In the genomic region with DNA sequence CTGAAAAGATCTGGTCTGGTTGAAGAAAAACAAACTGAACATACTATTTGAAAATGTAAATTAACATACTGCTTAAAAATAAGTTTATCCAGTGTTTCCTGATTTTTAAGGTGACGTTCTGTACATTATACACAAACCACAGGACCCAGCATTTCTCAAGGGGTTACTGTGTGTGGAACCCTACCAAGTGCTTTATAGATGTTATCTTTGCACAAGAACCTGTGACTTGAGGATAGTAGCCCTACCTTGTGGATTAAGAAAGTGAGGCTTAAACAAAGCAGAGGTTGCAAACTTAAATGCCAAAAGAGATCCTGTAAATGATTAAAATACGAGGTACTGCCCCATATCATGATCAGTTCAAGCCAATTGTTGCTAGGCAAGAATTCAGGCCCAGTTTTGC, we compare ENCODE assay signal across 9 cellular contexts. TPM values are rescaled to one million over a fixed set of nuclear protein-coding genes. Genes with fewer than 3 reads are reported as not detected.
A peak's percentile ranks its signal among the peaks of the same experiment; 100 is the strongest.
DNase-seq lines count a peak whose midpoint lies in the region; FAIRE-seq and TF ChIP-seq lines count a peak whose summit lies in the region.
"Had no signal": no experiment of that assay in that cellular context is flagged by ENCODE, and none has a peak within 500 bp of the region (broad histone marks: within the 10 kb centered on the region; RNA-seq: fewer than 3 reads in every experiment).

No MANE protein-coding gene starts in this region.

- DNase-seq in activated CD4-positive, alpha-beta T cell treated with anti-CD3 and anti-CD28 coated beads, Interleukin-2, amount 10 ng/mL, durations not matched to agents 24 days and 14 days, result no peak
- DNase-seq in activated CD4-positive, alpha-beta T cell treated with anti-CD3 and anti-CD28 coated beads, Interleukin-2, amount 50 U/mL, for 48 hours, result no peak
- DNase-seq in astrocyte of the cerebellum (ENCODE audit: low read depth), result no peak
- no peak for DNase-seq in suprapubic skin (ENCODE audit: low spot score in 2 of 2)
- DNase-seq in H7, result no peak
- DNase-seq in urothelium cell line (ENCODE audit: low spot score), result no peak
- no peak for DNase-seq in cerebellar cortex (ENCODE audit: low spot score)
- DNase-seq: stimulated activated CD4-positive, alpha-beta T cell treated with anti-CD3 and anti-CD28 coated beads, Interleukin-4, amount 100 ng/mL, for 24 hours had no signal

- H3K4me3 Mint-ChIP-seq in activated CD4-positive, alpha-beta T cell treated with anti-CD3 and anti-CD28 coated beads, Interleukin-2, amount 10 ng/mL, durations not matched to agents 24 days and 14 days, result peak overlapping the region; percentile 97

- H3K4me3 ChIP-seq in astrocyte of the cerebellum (ENCODE audit: low read depth, low read length), result peak overlapping the region; percentile 94
- H3K4me3 ChIP-seq in liver (ENCODE audit: low read depth in 1 of 3, low read length in 3 of 3), result peak overlapping the region; percentile 88 to 100 (median 89)
- H3K4me3 ChIP-seq in suprapubic skin, result peak overlapping the region; percentile 98
- no peak overlapping the region for H3K4me3 ChIP-seq in H7 (ENCODE audit: insufficient read depth, low read depth, low read length)

- no peak for FAIRE-seq in urothelium cell line (lab: Jason Lieb, UNC)

- TF ChIP-seq EP300 in suprapubic skin (IDR thresholded peaks at IDR 0.05), result no peak

- H3K36me3 Mint-ChIP-seq in activated CD4-positive, alpha-beta T cell treated with anti-CD3 and anti-CD28 coated beads, Interleukin-2, amount 10 ng/mL, durations not matched to agents 24 days and 14 days (ENCODE audit: low read depth), result peaks cover 20% of the 10 kb centered on the region

- TF ChIP-seq POLR2A in suprapubic skin (IDR thresholded peaks at IDR 0.05), result no peak

- no peaks in the 10 kb centered on the region for H3K9me3 Mint-ChIP-seq in activated CD4-positive, alpha-beta T cell treated with anti-CD3 and anti-CD28 coated beads, Interleukin-2, amount 10 ng/mL, durations not matched to agents 24 days and 14 days

- H3K27me3 ChIP-seq in liver (ENCODE audit: control insufficient read depth in 4 of 4, insufficient read depth in 4 of 4, low read length in 3 of 4), result no peaks in the 10 kb centered on the region
- no peaks in the 10 kb centered on the region for H3K27me3 ChIP-seq in suprapubic skin
- H3K27me3 ChIP-seq in H7 (ENCODE audit: control insufficient read depth, insufficient read depth, low read length), result peaks cover 23% of the 10 kb centered on the region

- WGBS in liver, result 13% methylated on average over 2 of the region's 2 CpGs
- WGBS in suprapubic skin, result 17% methylated on average over 2 of the region's 2 CpGs

- in situ Hi-C loops in astrocyte of the cerebellum (cut with HindIII; ENCODE audit: low sequenced_read_pairs), result loop anchor here (10.0 kb wide), 1 partner anchor 185 kb away; no protein-coding TSS in a partner anchor

- peak overlapping the region; percentile 87 to 99 for H3K27ac ChIP-seq in liver (ENCODE audit: low read depth in 1 of 2, low read length in 2 of 2)
- H3K27ac ChIP-seq in suprapubic skin, result peak overlapping the region; percentile 100

- TF ChIP-seq CTCF in astrocyte of the cerebellum (IDR thresholded peaks at IDR 0.05; ENCODE audit: low read depth, low read length, missing control alignments) (no peak), liver (IDR thresholded peaks at IDR 0.05; ENCODE audit: low read depth, low read length, missing input control) (no peak), suprapubic skin (IDR thresholded peaks at IDR 0.05) (no peak)

- H3K4me1 ChIP-seq in liver (ENCODE audit: control insufficient read depth in 4 of 4, insufficient read depth in 4 of 4, low read length in 3 of 4) (peaks cover 13 to 61% (median 31%) of the 10 kb centered on the region in 4 donors), suprapubic skin (peaks cover 52% of the 10 kb centered on the region)

- intact Hi-C loops in activated CD4-positive, alpha-beta T cell treated with anti-CD3 and anti-CD28 coated beads, Interleukin-2, amount 10 ng/mL, durations not matched to agents 24 days and 14 days (cut with micrococcal nuclease), result loop anchor here (1.0 to 10.0 kb wide), 5 partner anchors 151 to 1955 kb away; a partner anchor contains a TSS

- no peaks in the 10 kb centered on the region for H3K9me3 ChIP-seq in liver (ENCODE audit: control insufficient read depth in 4 of 4, low read length in 3 of 4)
- H3K9me3 ChIP-seq in suprapubic skin, result no peaks in the 10 kb centered on the region

- TF ChIP-seq RAD21 in liver (IDR thresholded peaks at IDR 0.05), result no peak

- peaks cover 67% of the 10 kb centered on the region for H3K4me1 Mint-ChIP-seq in activated CD4-positive, alpha-beta T cell treated with anti-CD3 and anti-CD28 coated beads, Interleukin-2, amount 10 ng/mL, durations not matched to agents 24 days and 14 days

- peak overlapping the region in 1 of 2 donors; percentile 99 for H3K9ac ChIP-seq in liver (ENCODE audit: low read depth in 1 of 2, low read length in 2 of 2)

- H3K27me3 Mint-ChIP-seq in activated CD4-positive, alpha-beta T cell treated with anti-CD3 and anti-CD28 coated beads, Interleukin-2, amount 10 ng/mL, durations not matched to agents 24 days and 14 days, result no peaks in the 10 kb centered on the region

- H3K27ac Mint-ChIP-seq in activated CD4-positive, alpha-beta T cell treated with anti-CD3 and anti-CD28 coated beads, Interleukin-2, amount 10 ng/mL, durations not matched to agents 24 days and 14 days, result peak overlapping the region; percentile 99

- H3K36me3 ChIP-seq in liver (ENCODE audit: control insufficient read depth in 4 of 4, insufficient read depth in 3 of 4, low read depth in 1 of 4, low read length in 3 of 4), result peaks cover 0 to 5% (median 0%) of the 10 kb centered on the region in 4 donors
- H3K36me3 ChIP-seq in suprapubic skin, result peaks cover 6% of the 10 kb centered on the region
- H3K36me3 ChIP-seq in H7 (replicated peaks; ENCODE audit: control insufficient read depth, insufficient read depth, low read length), result no peaks in the 10 kb centered on the region

TF ChIP-seq in liver, 16 proteins besides CTCF, POLR2A, EP300 and RAD21:
- no peak for TF ChIP-seq SP1 (IDR thresholded peaks at IDR 0.05)
- peak in 1 of 2 donors; percentile 12 for TF ChIP-seq RXRA (IDR thresholded peaks at IDR 0.05)
TF ChIP-seq in liver: peak in this region for 1.

RNA-seq across cellular contexts. Expression of a gene that starts 4.7 kb away (rescaled TPM):
- total RNA-seq in activated CD4-positive, alpha-beta T cell treated with anti-CD3 and anti-CD28 coated beads, Interleukin-2, amount 10 ng/mL, durations not matched to agents 24 days and 14 days, result 16.3 and 16.5 TPM in 2 replicates
- total RNA-seq in liver (10 to 100 TPM in 1 of 2 donors, 1 to 10 TPM in 1; 2.2 to 77.0 TPM), suprapubic skin (100 to 1,000 TPM in 3 of 4 donors, 10 to 100 TPM in 1; 90.0 to 118 (median 109) TPM)
- polyA plus RNA-seq in liver, result 10 to 100 TPM; 15.0 to 18.4 TPM
- 0.97 and 1.5 TPM in 2 replicates for total RNA-seq in H7 (2014; rRNA removed; shearing (Covaris generic))
